ENCODE assay signal across 8 cellular contexts in the genomic region with DNA sequence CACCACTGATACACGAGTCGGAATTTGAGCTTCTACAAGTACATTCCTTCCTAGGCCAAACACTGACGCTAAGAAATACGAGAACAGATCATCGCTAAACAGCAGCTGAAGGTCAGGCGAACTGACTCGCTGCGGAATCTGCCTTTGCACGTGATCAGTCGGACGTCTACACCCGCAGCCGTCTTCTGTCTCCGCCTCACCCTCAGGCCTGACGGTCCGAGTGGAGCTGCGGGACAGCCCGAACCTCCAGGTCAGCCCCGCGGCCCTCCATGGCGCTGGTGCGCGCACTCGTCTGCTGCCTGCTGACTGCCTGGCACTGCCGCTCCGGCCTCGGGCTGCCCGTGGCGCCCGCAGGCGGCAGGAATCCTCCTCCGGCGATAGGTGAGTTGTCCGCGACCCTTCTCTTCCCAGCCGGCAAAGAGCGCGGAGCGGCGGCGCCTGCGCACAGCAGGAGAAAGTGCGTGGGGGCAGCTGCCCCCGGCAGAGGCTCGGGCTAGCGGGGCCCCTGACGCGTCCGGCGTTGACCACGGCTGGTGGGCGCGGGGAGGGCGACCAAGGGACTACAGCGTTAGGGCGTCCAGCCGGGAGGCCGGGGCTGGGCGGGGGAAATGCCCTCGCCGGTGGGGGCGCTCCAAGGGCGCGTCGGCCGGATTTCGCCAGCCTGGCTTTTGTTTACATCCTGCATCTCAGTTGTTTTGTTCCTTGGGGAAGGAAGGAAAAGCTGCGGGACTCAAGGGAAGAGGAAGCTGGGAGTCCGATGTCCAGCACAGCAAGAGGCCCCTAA. TPM values are rescaled to one million over a fixed set of nuclear protein-coding genes. Genes with fewer than 3 reads are reported as not detected.
DNase-seq lines count a peak whose midpoint lies in the region; ATAC-seq and TF ChIP-seq lines count a peak whose summit lies in the region.

A gene with protein sequence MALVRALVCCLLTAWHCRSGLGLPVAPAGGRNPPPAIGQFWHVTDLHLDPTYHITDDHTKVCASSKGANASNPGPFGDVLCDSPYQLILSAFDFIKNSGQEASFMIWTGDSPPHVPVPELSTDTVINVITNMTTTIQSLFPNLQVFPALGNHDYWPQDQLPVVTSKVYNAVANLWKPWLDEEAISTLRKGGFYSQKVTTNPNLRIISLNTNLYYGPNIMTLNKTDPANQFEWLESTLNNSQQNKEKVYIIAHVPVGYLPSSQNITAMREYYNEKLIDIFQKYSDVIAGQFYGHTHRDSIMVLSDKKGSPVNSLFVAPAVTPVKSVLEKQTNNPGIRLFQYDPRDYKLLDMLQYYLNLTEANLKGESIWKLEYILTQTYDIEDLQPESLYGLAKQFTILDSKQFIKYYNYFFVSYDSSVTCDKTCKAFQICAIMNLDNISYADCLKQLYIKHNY (plus strand): TSS at position 181 of the 784 bp plus-strand sequence. CDS start 89 bp downstream, at position 270.

- H3K4me3 Mint-ChIP-seq in osteocyte (ENCODE audit: unreplicated experiment): peak within 1 kb of the TSS; percentile 88

- intact Hi-C loops in left cardiac atrium (cut with DNase I): no loop called here

- peak; percentile 63 for TF ChIP-seq CTCF in osteocyte (IDR thresholded peaks at IDR 0.05)

- peak; percentile 77 for DNase-seq in ELR (ENCODE audit: low read depth)
- DNase-seq in HPDE6-E6E7 (ENCODE audit: extremely low spot score): peak; percentile 44
- peak; percentile 59 for DNase-seq in NOMO-1 treated with DMSO at 0.1 percent for 48 hours (lab: John Stamatoyannopoulos, UW; ENCODE audit: unreplicated experiment)
- peak; percentile 56 for DNase-seq in amniotic stem cell (lab: John Stamatoyannopoulos, UW)
- peak; percentile 69 for DNase-seq in left cardiac atrium
- DNase-seq in osteocyte (ENCODE audit: extremely low spot score, unreplicated experiment): peak; percentile 88
- no peak for DNase-seq in KG1 (lab: John Stamatoyannopoulos, UW)

- peaks cover 27% of the 10 kb centered on the region for H3K4me1 Mint-ChIP-seq in osteocyte (ENCODE audit: unreplicated experiment)

- peaks cover 24% of the 10 kb centered on the region for H3K27me3 Mint-ChIP-seq in osteocyte (ENCODE audit: unreplicated experiment)

- no peaks in the 10 kb centered on the region for H3K9me3 Mint-ChIP-seq in osteocyte (ENCODE audit: unreplicated experiment)

- H3K27ac Mint-ChIP-seq in osteocyte (ENCODE audit: unreplicated experiment): peak within 1 kb of the TSS; percentile 95

- H3K36me3 Mint-ChIP-seq in osteocyte (ENCODE audit: unreplicated experiment): no peaks in the 10 kb centered on the region

- ATAC-seq in GM21423 (IDR thresholded peaks at IDR 0.05; ENCODE audit: unreplicated experiment) (peak; percentile 55), left cardiac atrium (peak; percentile 88 to 92)

RNA-seq across cellular contexts. Expression of the gene that starts here (rescaled TPM):
- total RNA-seq in left cardiac atrium: 1 to 10 TPM; 4.7 to 6.0 TPM
- 12.8 and 14.6 TPM in 2 replicates for total RNA-seq in osteocyte
